In genomic region chr15:76345880-76346665, GRCh38 we compare ENCODE assay signal across 1 cellular context.
TF ChIP-seq lines count a peak whose summit lies in the region.

No MANE protein-coding gene starts in this region.

TF ChIP-seq in WTC11, 78 proteins besides CTCF, POLR2A, EP300 and RAD21 (continued from another document):
- TF ChIP-seq HMGXB4 (CRISPR knock-in tag; IDR thresholded peaks at IDR 0.05) (no peak), AR (CRISPR knock-in tag; IDR thresholded peaks at IDR 0.05) (no peak), PREB (CRISPR knock-in tag; IDR thresholded peaks at IDR 0.05; ENCODE audit: borderline replicate concordance) (no peak), USF2 (CRISPR knock-in tag; IDR thresholded peaks at IDR 0.05) (peak; percentile 47), ZMAT4 (CRISPR knock-in tag; IDR thresholded peaks at IDR 0.05) (no peak), ZNF263 (CRISPR knock-in tag; IDR thresholded peaks at IDR 0.05; ENCODE audit: low read depth) (no peak), USF1 (CRISPR knock-in tag; IDR thresholded peaks at IDR 0.05) (no peak), ZBTB21 (CRISPR knock-in tag; IDR thresholded peaks at IDR 0.05; ENCODE audit: borderline replicate concordance) (no peak), SP1 (CRISPR knock-in tag; conservative IDR thresholded peaks at IDR 0.05) (no peak), NFATC4 (CRISPR knock-in tag; IDR thresholded peaks at IDR 0.05) (no peak), SMAD3 (CRISPR knock-in tag; IDR thresholded peaks at IDR 0.05; ENCODE audit: borderline replicate concordance) (no peak)
TF ChIP-seq in WTC11: peak in this region for 3.
